17 cellular contexts compared by ENCODE assay signal in genomic region chr6:160428069-160428430, GRCh38.
A peak's percentile ranks its signal among the peaks of the same experiment; 100 is the strongest.
DNase-seq lines count a peak whose midpoint lies in the region; ATAC-seq and TF ChIP-seq lines count a peak whose summit lies in the region.
"Had no signal": no experiment of that assay in that cellular context is flagged by ENCODE, and none has a peak within 500 bp of the region (broad histone marks: within the 10 kb centered on the region; RNA-seq: fewer than 3 reads in every experiment).

No MANE protein-coding gene starts in this region.

- H3K4me3 ChIP-seq in adipocyte (ENCODE audit: low read length) = no peak overlapping the region
- no peak overlapping the region for H3K4me3 ChIP-seq in heart left ventricle
- no peak overlapping the region for H3K4me3 ChIP-seq in gastrocnemius medialis
- H3K4me3 ChIP-seq: skin epidermis had no signal

- no peak for TF ChIP-seq CTCF in heart left ventricle (IDR thresholded peaks at IDR 0.05)
- TF ChIP-seq CTCF in gastrocnemius medialis (IDR thresholded peaks at IDR 0.05 in 4 of 5, conservative IDR thresholded peaks at IDR 0.05 in 1 of 5) = no peak

- no peak for TF ChIP-seq POLR2A in heart left ventricle (IDR thresholded peaks at IDR 0.05)
- TF ChIP-seq POLR2A in gastrocnemius medialis (IDR thresholded peaks at IDR 0.05) = no peak

- intact Hi-C loops in heart left ventricle (cut with DNase I) = no loop called here
- intact Hi-C loops in gastrocnemius medialis (cut with DNase I; ENCODE audit: low total_unique reads) = loop anchor here (5.0 kb wide), 1 partner anchor 81 kb away; the partner anchor contains the start of gene SLC22A3

- H3K9me3 ChIP-seq in adipocyte (ENCODE audit: control insufficient read depth, low read length) (no peaks in the 10 kb centered on the region), heart left ventricle (no peaks in the 10 kb centered on the region), gastrocnemius medialis (no peaks in the 10 kb centered on the region)

- H3K4me1 ChIP-seq in adipocyte (ENCODE audit: control insufficient read depth, insufficient read depth, low read length) (peaks cover 51% of the 10 kb centered on the region), heart left ventricle (peaks cover 0 to 48% (median 23%) of the 10 kb centered on the region in 12 donors), gastrocnemius medialis (peaks cover 48 to 52% of the 10 kb centered on the region in 2 donors)

- WGBS in heart left ventricle, 4 donors = 21 to 41% (median 33%) methylated on average over 4 of the region's 4 CpGs

- in situ Hi-C loops in gastrocnemius medialis (cut with MboI; ENCODE audit: low sequenced_read_pairs in 4 of 4) = loop anchor here in 1 of 4 donors (25.0 kb wide), 1 partner anchor 291 kb away; no protein-coding TSS in a partner anchor

- H3K36me3 ChIP-seq in adipocyte (ENCODE audit: control insufficient read depth, insufficient read depth, low read length, severe bottlenecking) (no peaks in the 10 kb centered on the region), heart left ventricle (no peaks in the 10 kb centered on the region), gastrocnemius medialis (no peaks in the 10 kb centered on the region)

- ATAC-seq in heart left ventricle (peak; percentile 60 to 89 (median 77)), gastrocnemius medialis (peak; percentile 27 to 30), HG02884 (IDR thresholded peaks at IDR 0.05; ENCODE audit: unreplicated experiment) (no peak), GM18909 (IDR thresholded peaks at IDR 0.05; ENCODE audit: poor library complexity, unreplicated experiment) (no peak)
- ATAC-seq: natural killer cell, SK-N-SH treated with all-trans-retinoic acid at 6 μM for 48 hours had no signal

- DNase-seq in M059J (ENCODE audit: low read depth) (peak; percentile 19), adipocyte (ENCODE audit: low read depth) (peak; percentile 20), heart left ventricle (peak; percentile 64 to 86 (median 68)), gastrocnemius medialis (peak; percentile 24 to 56), hepatic stellate cell (ENCODE audit: low spot score) (no peak)
- no peak for DNase-seq in activated CD4-positive, alpha-beta T cell treated with anti-CD3 and anti-CD28 coated beads for 1 hour
- DNase-seq: activated CD8-positive, alpha-beta memory T cell treated with anti-CD3 and anti-CD28 coated beads, Interleukin-2, amount 50 U/mL, for 48 hours; activated naive CD8-positive, alpha-beta T cell treated with anti-CD3 and anti-CD28 coated beads, Interleukin-2, amount 10 ng/mL, durations not matched to agents 7 days and 5 days; CD4-positive, CD25-positive, alpha-beta regulatory T cell; GF-D8; HFFc6; natural killer cell; NK-92 treated with Interleukin-12 subunit alpha and Interleukin-12 subunit beta, amount 100 ng/mL, for 24 hours had no signal

- no peak overlapping the region for H3K9ac ChIP-seq in adipocyte (ENCODE audit: low read length)

- H3K27ac ChIP-seq in heart left ventricle (peak overlapping the region in 4 of 12 donors; percentile 18 to 58 (median 26)), gastrocnemius medialis (peak overlapping the region; percentile 48 to 82 (median 70))

- H3K27me3 ChIP-seq in adipocyte (replicated peaks; ENCODE audit: control insufficient read depth, insufficient read depth, low read length) = no peaks in the 10 kb centered on the region
- no peaks in the 10 kb centered on the region for H3K27me3 ChIP-seq in heart left ventricle
- no peaks in the 10 kb centered on the region for H3K27me3 ChIP-seq in gastrocnemius medialis

Comparison
In these comparisons a context has a peak if more than half of its experiments do, and no peak if none do; other contexts are left out.
1. DNase-seq: peak in M059J (single experiment), adipocyte (single experiment), heart left ventricle (5 of 5) and gastrocnemius medialis (2 of 2); none in hepatic stellate cell (single experiment) and activated CD4-positive, alpha-beta T cell treated with anti-CD3 and anti-CD28 coated beads for 1 hour (single experiment).
2. ATAC-seq: peak in heart left ventricle (4 of 4) and gastrocnemius medialis (2 of 2); none in HG02884 (single experiment) and GM18909 (single experiment).